In genomic region chr10:3124412-3125175, GRCh38 we compare ENCODE assay signal across 1 cellular context.
TF ChIP-seq lines count a peak whose summit lies in the region.

No MANE protein-coding gene starts in this region.

TF ChIP-seq in GM23338, 12 proteins besides CTCF, POLR2A, EP300 and RAD21:
- TF ChIP-seq JUNB (IDR thresholded peaks at IDR 0.05; ENCODE audit: unreplicated experiment): no peak
- no peak for TF ChIP-seq ETS1 (IDR thresholded peaks at IDR 0.05)
- no peak for TF ChIP-seq ZNF114 (CRISPR knock-in tag; IDR thresholded peaks at IDR 0.05)
- no peak for TF ChIP-seq ZNF462 (CRISPR knock-in tag; IDR thresholded peaks at IDR 0.05)
- TF ChIP-seq POLR2AphosphoS5 (IDR thresholded peaks at IDR 0.05; ENCODE audit: low read depth): no peak
- TF ChIP-seq ZNF331 (CRISPR knock-in tag; IDR thresholded peaks at IDR 0.05; ENCODE audit: low read depth): no peak
